In the genomic region with DNA sequence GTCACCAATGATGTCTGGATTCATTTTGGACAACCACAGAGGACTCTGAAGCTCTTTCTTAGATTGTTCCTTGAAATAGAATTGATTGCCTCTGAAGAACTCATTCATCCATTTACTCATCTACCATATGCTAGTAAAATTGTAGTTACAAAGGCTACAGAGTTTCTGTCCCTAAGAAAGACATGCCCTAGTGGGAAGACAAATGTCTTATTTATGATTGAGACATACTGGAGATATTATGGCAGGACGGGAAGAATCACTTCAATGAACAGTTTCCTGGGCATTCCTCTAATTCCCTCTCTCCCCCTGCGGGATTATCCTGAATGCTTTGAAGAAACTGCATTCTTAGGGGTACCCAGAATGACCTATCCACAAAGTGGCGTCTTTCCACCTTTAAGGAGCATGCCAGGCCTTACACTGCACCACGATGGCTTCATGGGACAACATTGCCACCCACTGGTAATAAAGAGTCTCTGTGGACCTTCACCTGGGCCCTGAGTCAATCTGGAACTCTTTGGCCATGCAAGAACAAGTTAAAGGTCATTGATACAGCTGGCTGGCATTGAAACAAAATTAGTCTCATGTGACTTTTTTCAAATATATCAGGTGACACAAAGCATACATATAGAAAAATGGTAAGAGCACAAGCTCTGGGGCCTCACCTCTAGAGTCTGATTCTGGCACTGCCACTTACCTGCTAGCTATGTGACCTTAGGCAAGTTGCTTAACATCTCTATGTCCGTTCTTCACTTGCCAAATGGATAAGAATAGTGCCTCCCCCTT, we compare ENCODE assay signal across 1 cellular context.
TF ChIP-seq lines count a peak whose summit lies in the region.

No MANE protein-coding gene starts in this region.

TF ChIP-seq in HepG2, 621 proteins besides CTCF, POLR2A, EP300 and RAD21 (continued from another document and continues in another):
- TF ChIP-seq FOXC1 (CRISPR knock-in tag; IDR thresholded peaks at IDR 0.05; ENCODE audit: borderline replicate concordance) = no peak
- no peak for TF ChIP-seq GLMP (CRISPR knock-in tag; IDR thresholded peaks at IDR 0.05; ENCODE audit: borderline replicate concordance)
- TF ChIP-seq CREBL2 (CRISPR knock-in tag; IDR thresholded peaks at IDR 0.05; ENCODE audit: borderline replicate concordance) = no peak
- TF ChIP-seq TMF1 (CRISPR knock-in tag; IDR thresholded peaks at IDR 0.05; ENCODE audit: low read depth) = no peak
- no peak for TF ChIP-seq ZNF768 (CRISPR knock-in tag; IDR thresholded peaks at IDR 0.05)
- no peak for TF ChIP-seq PLRG1 (conservative IDR thresholded peaks at IDR 0.05)
- peak; percentile 46; the same call in 1 of the 2 replicates for TF ChIP-seq SNAPC2 (CRISPR knock-in tag; IDR thresholded peaks at IDR 0.05)
- TF ChIP-seq, protein P1, sequence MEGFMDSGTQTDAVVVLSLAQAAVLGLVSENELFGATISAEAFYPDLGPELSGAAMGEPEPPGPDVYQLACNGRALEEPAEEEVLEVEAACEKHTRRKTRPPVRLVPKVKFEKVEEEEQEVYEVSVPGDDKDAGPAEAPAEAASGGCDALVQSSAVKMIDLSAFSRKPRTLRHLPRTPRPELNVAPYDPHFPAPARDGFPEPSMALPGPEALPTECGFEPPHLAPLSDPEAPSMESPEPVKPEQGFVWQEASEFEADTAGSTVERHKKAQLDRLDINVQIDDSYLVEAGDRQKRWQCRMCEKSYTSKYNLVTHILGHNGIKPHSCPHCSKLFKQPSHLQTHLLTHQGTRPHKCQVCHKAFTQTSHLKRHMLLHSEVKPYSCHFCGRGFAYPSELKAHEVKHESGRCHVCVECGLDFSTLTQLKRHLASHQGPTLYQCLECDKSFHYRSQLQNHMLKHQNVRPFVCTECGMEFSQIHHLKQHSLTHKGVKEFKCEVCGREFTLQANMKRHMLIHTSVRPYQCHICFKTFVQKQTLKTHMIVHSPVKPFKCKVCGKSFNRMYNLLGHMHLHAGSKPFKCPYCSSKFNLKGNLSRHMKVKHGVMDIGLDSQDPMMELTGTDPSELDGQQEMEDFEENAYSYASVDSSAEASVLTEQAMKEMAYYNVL (CRISPR knock-in tag; IDR thresholded peaks at IDR 0.05; ENCODE audit: borderline replicate concordance) = no peak
- peak; percentile 58; the same call in 1 of the 2 replicates for TF ChIP-seq HDAC2 (CRISPR knock-in tag; IDR thresholded peaks at IDR 0.05)
- no peak for TF ChIP-seq ZNF232 (CRISPR knock-in tag; IDR thresholded peaks at IDR 0.05; ENCODE audit: borderline replicate concordance)
- TF ChIP-seq, protein P2, sequence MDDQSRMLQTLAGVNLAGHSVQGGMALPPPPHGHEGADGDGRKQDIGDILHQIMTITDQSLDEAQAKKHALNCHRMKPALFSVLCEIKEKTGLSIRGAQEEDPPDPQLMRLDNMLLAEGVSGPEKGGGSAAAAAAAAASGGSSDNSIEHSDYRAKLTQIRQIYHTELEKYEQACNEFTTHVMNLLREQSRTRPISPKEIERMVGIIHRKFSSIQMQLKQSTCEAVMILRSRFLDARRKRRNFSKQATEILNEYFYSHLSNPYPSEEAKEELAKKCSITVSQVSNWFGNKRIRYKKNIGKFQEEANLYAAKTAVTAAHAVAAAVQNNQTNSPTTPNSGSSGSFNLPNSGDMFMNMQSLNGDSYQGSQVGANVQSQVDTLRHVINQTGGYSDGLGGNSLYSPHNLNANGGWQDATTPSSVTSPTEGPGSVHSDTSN (CRISPR knock-in tag; IDR thresholded peaks at IDR 0.05; ENCODE audit: borderline replicate concordance) = no peak
- TF ChIP-seq FOXK1 (CRISPR knock-in tag; IDR thresholded peaks at IDR 0.05; ENCODE audit: borderline replicate concordance, low read depth) = no peak
- no peak for TF ChIP-seq ZNF430 (CRISPR knock-in tag; IDR thresholded peaks at IDR 0.05)
- no peak for TF ChIP-seq PRPF4 (IDR thresholded peaks at IDR 0.05; ENCODE audit: low read depth, low read length, poor library complexity, severe bottlenecking)
- no peak for TF ChIP-seq ZNF660 (CRISPR knock-in tag; IDR thresholded peaks at IDR 0.05; ENCODE audit: borderline replicate concordance, low read depth)
- 0 out of 2 replicates have a peak, but pooled peaks have one; percentile 21 for TF ChIP-seq ZNF574 (CRISPR knock-in tag; IDR thresholded peaks at IDR 0.05)
- 0 out of 2 replicates have a peak, but pooled peaks have one; percentile 37 for TF ChIP-seq ZFY (CRISPR knock-in tag; IDR thresholded peaks at IDR 0.05)
- no peak for TF ChIP-seq ZNF773 (CRISPR knock-in tag; IDR thresholded peaks at IDR 0.05; ENCODE audit: borderline replicate concordance)
- TF ChIP-seq PHF20 (CRISPR knock-in tag; IDR thresholded peaks at IDR 0.05) = no peak
- TF ChIP-seq, protein P3, sequence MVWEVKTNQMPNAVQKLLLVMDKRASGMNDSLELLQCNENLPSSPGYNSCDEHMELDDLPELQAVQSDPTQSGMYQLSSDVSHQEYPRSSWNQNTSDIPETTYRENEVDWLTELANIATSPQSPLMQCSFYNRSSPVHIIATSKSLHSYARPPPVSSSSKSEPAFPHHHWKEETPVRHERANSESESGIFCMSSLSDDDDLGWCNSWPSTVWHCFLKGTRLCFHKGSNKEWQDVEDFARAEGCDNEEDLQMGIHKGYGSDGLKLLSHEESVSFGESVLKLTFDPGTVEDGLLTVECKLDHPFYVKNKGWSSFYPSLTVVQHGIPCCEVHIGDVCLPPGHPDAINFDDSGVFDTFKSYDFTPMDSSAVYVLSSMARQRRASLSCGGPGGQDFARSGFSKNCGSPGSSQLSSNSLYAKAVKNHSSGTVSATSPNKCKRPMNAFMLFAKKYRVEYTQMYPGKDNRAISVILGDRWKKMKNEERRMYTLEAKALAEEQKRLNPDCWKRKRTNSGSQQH (CRISPR knock-in tag; IDR thresholded peaks at IDR 0.05; ENCODE audit: low read depth) = no peak
- TF ChIP-seq, protein P4, sequence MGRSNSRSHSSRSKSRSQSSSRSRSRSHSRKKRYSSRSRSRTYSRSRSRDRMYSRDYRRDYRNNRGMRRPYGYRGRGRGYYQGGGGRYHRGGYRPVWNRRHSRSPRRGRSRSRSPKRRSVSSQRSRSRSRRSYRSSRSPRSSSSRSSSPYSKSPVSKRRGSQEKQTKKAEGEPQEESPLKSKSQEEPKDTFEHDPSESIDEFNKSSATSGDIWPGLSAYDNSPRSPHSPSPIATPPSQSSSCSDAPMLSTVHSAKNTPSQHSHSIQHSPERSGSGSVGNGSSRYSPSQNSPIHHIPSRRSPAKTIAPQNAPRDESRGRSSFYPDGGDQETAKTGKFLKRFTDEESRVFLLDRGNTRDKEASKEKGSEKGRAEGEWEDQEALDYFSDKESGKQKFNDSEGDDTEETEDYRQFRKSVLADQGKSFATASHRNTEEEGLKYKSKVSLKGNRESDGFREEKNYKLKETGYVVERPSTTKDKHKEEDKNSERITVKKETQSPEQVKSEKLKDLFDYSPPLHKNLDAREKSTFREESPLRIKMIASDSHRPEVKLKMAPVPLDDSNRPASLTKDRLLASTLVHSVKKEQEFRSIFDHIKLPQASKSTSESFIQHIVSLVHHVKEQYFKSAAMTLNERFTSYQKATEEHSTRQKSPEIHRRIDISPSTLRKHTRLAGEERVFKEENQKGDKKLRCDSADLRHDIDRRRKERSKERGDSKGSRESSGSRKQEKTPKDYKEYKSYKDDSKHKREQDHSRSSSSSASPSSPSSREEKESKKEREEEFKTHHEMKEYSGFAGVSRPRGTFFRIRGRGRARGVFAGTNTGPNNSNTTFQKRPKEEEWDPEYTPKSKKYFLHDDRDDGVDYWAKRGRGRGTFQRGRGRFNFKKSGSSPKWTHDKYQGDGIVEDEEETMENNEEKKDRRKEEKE (IDR thresholded peaks at IDR 0.05) = no peak
- TF ChIP-seq MZF1 (CRISPR knock-in tag; IDR thresholded peaks at IDR 0.05; ENCODE audit: borderline replicate concordance) = no peak
- no peak for TF ChIP-seq NR0B2 (CRISPR knock-in tag; IDR thresholded peaks at IDR 0.05)
- TF ChIP-seq MEIS1 (CRISPR knock-in tag; IDR thresholded peaks at IDR 0.05; ENCODE audit: borderline replicate concordance) = no peak
- TF ChIP-seq SALL2 (CRISPR knock-in tag; IDR thresholded peaks at IDR 0.05) = peak; percentile 70
- TF ChIP-seq, protein P5, sequence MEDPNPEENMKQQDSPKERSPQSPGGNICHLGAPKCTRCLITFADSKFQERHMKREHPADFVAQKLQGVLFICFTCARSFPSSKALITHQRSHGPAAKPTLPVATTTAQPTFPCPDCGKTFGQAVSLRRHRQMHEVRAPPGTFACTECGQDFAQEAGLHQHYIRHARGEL (CRISPR knock-in tag; IDR thresholded peaks at IDR 0.05) = no peak
- TF ChIP-seq ZNF260 (CRISPR knock-in tag; IDR thresholded peaks at IDR 0.05; ENCODE audit: borderline replicate concordance, low read depth) = no peak
- peak; percentile 68; the same call in 1 of the 2 replicates for TF ChIP-seq ZSCAN9 (CRISPR knock-in tag; IDR thresholded peaks at IDR 0.05; ENCODE audit: borderline replicate concordance)
- no peak for TF ChIP-seq ZNF354B (CRISPR knock-in tag; IDR thresholded peaks at IDR 0.05)
- TF ChIP-seq ZNF441 (CRISPR knock-in tag; IDR thresholded peaks at IDR 0.05; ENCODE audit: borderline replicate concordance) = no peak
- no peak for TF ChIP-seq ZFP1 (CRISPR knock-in tag; IDR thresholded peaks at IDR 0.05)
- 0 out of 2 replicates have a peak, but pooled peaks have one; percentile 8 for TF ChIP-seq CREM (IDR thresholded peaks at IDR 0.05)
- no peak for TF ChIP-seq CREM (CRISPR knock-in tag; IDR thresholded peaks at IDR 0.05)
- TF ChIP-seq WIZ (CRISPR knock-in tag; IDR thresholded peaks at IDR 0.05) = no peak
- no peak for TF ChIP-seq HMGA1 (CRISPR knock-in tag; conservative IDR thresholded peaks at IDR 0.05)
- TF ChIP-seq ZNF383 (CRISPR knock-in tag; IDR thresholded peaks at IDR 0.05; ENCODE audit: borderline replicate concordance) = no peak
- TF ChIP-seq ZNF563 (CRISPR knock-in tag; IDR thresholded peaks at IDR 0.05) = no peak
- TF ChIP-seq TGIF2 (CRISPR knock-in tag; IDR thresholded peaks at IDR 0.05) = no peak
- TF ChIP-seq ZBTB49 (CRISPR knock-in tag; IDR thresholded peaks at IDR 0.05; ENCODE audit: borderline replicate concordance) = no peak
- no peak for TF ChIP-seq SMARCE1 (IDR thresholded peaks at IDR 0.05; ENCODE audit: borderline replicate concordance)
- no peak for TF ChIP-seq DR1 (CRISPR knock-in tag; IDR thresholded peaks at IDR 0.05)
- TF ChIP-seq, protein P6, sequence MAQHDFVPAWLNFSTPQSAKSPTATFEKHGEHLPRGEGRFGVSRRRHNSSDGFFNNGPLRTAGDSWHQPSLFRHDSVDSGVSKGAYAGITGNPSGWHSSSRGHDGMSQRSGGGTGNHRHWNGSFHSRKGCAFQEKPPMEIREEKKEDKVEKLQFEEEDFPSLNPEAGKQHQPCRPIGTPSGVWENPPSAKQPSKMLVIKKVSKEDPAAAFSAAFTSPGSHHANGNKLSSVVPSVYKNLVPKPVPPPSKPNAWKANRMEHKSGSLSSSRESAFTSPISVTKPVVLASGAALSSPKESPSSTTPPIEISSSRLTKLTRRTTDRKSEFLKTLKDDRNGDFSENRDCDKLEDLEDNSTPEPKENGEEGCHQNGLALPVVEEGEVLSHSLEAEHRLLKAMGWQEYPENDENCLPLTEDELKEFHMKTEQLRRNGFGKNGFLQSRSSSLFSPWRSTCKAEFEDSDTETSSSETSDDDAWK (CRISPR knock-in tag; IDR thresholded peaks at IDR 0.05) = no peak
- TF ChIP-seq MYNN (CRISPR knock-in tag; IDR thresholded peaks at IDR 0.05; ENCODE audit: low read depth) = no peak
- no peak for TF ChIP-seq ZNF12 (CRISPR knock-in tag; IDR thresholded peaks at IDR 0.05)
- peak; percentile 68; the same call in 1 of the 2 replicates for TF ChIP-seq ZNF644 (CRISPR knock-in tag; IDR thresholded peaks at IDR 0.05; ENCODE audit: low read depth)
- no peak for TF ChIP-seq KLF12 (CRISPR knock-in tag; IDR thresholded peaks at IDR 0.05; ENCODE audit: borderline replicate concordance)
- no peak for TF ChIP-seq CHCHD3 (CRISPR knock-in tag; IDR thresholded peaks at IDR 0.05)
